Comparison of ENCODE assay signal across 6 cellular contexts in genomic region chr1:1013922-1014617, GRCh38. TPM values are rescaled to one million over a fixed set of nuclear protein-coding genes. Genes with fewer than 3 reads are reported as not detected.
DNase-seq lines count a peak whose midpoint lies in the region; ATAC-seq and TF ChIP-seq lines count a peak whose summit lies in the region.

No MANE protein-coding gene starts in this region.

- no peak overlapping the region for H3K27ac Mint-ChIP-seq in Calu3 (ENCODE audit: unreplicated experiment)

- H3K79me2 ChIP-seq in PC-3 (ENCODE audit: low read length) (peaks cover 22% of the 10 kb centered on the region), smooth muscle cell (ENCODE audit: low read depth) (no peaks in the 10 kb centered on the region)

- no peaks in the 10 kb centered on the region for H3K9me3 ChIP-seq in PC-3 (ENCODE audit: low read length)
- no peaks in the 10 kb centered on the region for H3K9me3 ChIP-seq in smooth muscle cell (replicated peaks; ENCODE audit: low read depth)

- 57% methylated on average over 41 of the region's 41 CpGs for WGBS in smooth muscle cell (ENCODE audit: low lambda C conversion rate)

- H3K36me3 Mint-ChIP-seq in Calu3 (ENCODE audit: insufficient read depth, unreplicated experiment): peaks cover 21% of the 10 kb centered on the region

- H2AFZ ChIP-seq in PC-3 (ENCODE audit: low read length) (peak overlapping the region; percentile 49), smooth muscle cell (ENCODE audit: low read depth) (no peak overlapping the region)

- H3K27ac ChIP-seq in PC-3 (ENCODE audit: low read length): peak overlapping the region; percentile 66
- peak overlapping the region; percentile 42 for H3K27ac ChIP-seq in smooth muscle cell (ENCODE audit: low read depth)

- no peaks in the 10 kb centered on the region for H3F3A ChIP-seq in PC-3 (ENCODE audit: low read length, unreplicated experiment)
- H3F3A ChIP-seq in smooth muscle cell (ENCODE audit: low read depth): peaks cover 4% of the 10 kb centered on the region

- H3K4me1 Mint-ChIP-seq in Calu3 (ENCODE audit: low read depth, unreplicated experiment): peaks cover 15% of the 10 kb centered on the region

- no peaks in the 10 kb centered on the region for H3K9me2 ChIP-seq in PC-3 (replicated peaks; ENCODE audit: low read length)

- peak overlapping the region; percentile 76 for H3K4me3 ChIP-seq in PC-3 (ENCODE audit: low read length)
- H3K4me3 ChIP-seq in epithelial cell of proximal tubule (ENCODE audit: low read depth, low read length): peak overlapping the region; percentile 79
- peak overlapping the region; percentile 60 for H3K4me3 ChIP-seq in smooth muscle cell

- intact Hi-C loops in Calu3 (cut with micrococcal nuclease; ENCODE audit: unreplicated experiment): no loop called here
- intact Hi-C loops in PC-3 (cut with micrococcal nuclease): loop anchor here (1.0 to 5.0 kb wide), 3 partner anchors 14 to 103 kb away; partner anchors contain the start of genes C1orf159 and HES4

- H3K4me1 ChIP-seq in PC-3 (ENCODE audit: insufficient read depth, low read length) (peaks cover 23% of the 10 kb centered on the region), smooth muscle cell (ENCODE audit: low read depth) (peaks cover 14% of the 10 kb centered on the region)

- POLR2A ChIA-PET in PC-3 (lab: Charles Lee; ENCODE audit: unreplicated experiment): interaction anchor here (0.6 to 1.2 kb wide), 7 partner anchors 8 to 268 kb away, joined by 3 to 10 read pairs (median 4); no protein-coding TSS in a partner anchor

- H3K9me3 Mint-ChIP-seq in Calu3 (ENCODE audit: low read depth, unreplicated experiment): no peaks in the 10 kb centered on the region

- no peak for DNase-seq in Calu3
- DNase-seq in PC-3: peak; percentile 69
- DNase-seq in epithelial cell of proximal tubule (ENCODE audit: low read depth): no peak
- DNase-seq in smooth muscle cell (lab: John Stamatoyannopoulos, UW; ENCODE audit: unreplicated experiment): no peak
- DNase-seq in hypothalamus (lab: John Stamatoyannopoulos, UW): no peak

- peak overlapping the region; percentile 71 for H3K9ac ChIP-seq in PC-3 (ENCODE audit: low read length)
- peak overlapping the region; percentile 7 for H3K9ac ChIP-seq in smooth muscle cell (ENCODE audit: low read depth)

- CTCF ChIA-PET in Calu3 (lab: Charles Lee) (interaction anchor here (1.2 to 1.6 kb wide), 2 partner anchors 50 to 60 kb away, joined by 4 to 5 read pairs; partner anchors contain the start of gene RNF223), PC-3 (lab: Charles Lee) (interaction anchor here (0.6 to 1.5 kb wide), 8 partner anchors 12 to 217 kb away, joined by 3 to 7 read pairs (median 4); no protein-coding TSS in a partner anchor)

- TF ChIP-seq CTCF in Calu3 (IDR thresholded peaks at IDR 0.05; ENCODE audit: unreplicated experiment): no peak
- peak; percentile 25; the same call in 1 of the 2 replicates for TF ChIP-seq CTCF in PC-3 (conservative IDR thresholded peaks at IDR 0.05; ENCODE audit: low read depth, low read length)
- no peak for TF ChIP-seq CTCF in epithelial cell of proximal tubule (conservative IDR thresholded peaks at IDR 0.05; ENCODE audit: low read depth, low read length)
- TF ChIP-seq CTCF in smooth muscle cell (IDR thresholded peaks at IDR 0.05; ENCODE audit: borderline replicate concordance, insufficient read depth, poor library complexity, severe bottlenecking): no peak

- no peaks in the 10 kb centered on the region for H3K36me3 ChIP-seq in PC-3 (ENCODE audit: low read depth, low read length)
- no peaks in the 10 kb centered on the region for H3K36me3 ChIP-seq in smooth muscle cell (ENCODE audit: low read depth)

- peak; percentile 59 for ATAC-seq in PC-3
- no peak for ATAC-seq in GM19455 (IDR thresholded peaks at IDR 0.05; ENCODE audit: unreplicated experiment)

- BruUV-seq in Calu3 (replicated peaks; lab: Mats Ljungman, UMichigan): TSS peak; percentile 95
- BruUV-seq in PC-3 (replicated peaks; lab: Mats Ljungman, UMichigan): no TSS peak

- H3K4me2 ChIP-seq in PC-3 (ENCODE audit: low read length) (peak overlapping the region; percentile 96), smooth muscle cell (peak overlapping the region; percentile 83)

- peak overlapping the region; percentile 90 for H3K4me3 Mint-ChIP-seq in Calu3 (ENCODE audit: low read depth, unreplicated experiment)

- H4K20me1 ChIP-seq in PC-3 (ENCODE audit: low read length) (no peaks in the 10 kb centered on the region), smooth muscle cell (ENCODE audit: low read depth) (no peaks in the 10 kb centered on the region)

- H3K27me3 ChIP-seq in PC-3 (ENCODE audit: low read length): no peaks in the 10 kb centered on the region
- no peaks in the 10 kb centered on the region for H3K27me3 ChIP-seq in smooth muscle cell (ENCODE audit: low read depth)

- H3K27me3 Mint-ChIP-seq in Calu3 (ENCODE audit: unreplicated experiment): no peaks in the 10 kb centered on the region

RNA-seq across cellular contexts. Expression of gene ISG15, which starts 0.8 kb away (rescaled TPM):
- total RNA-seq in Calu3 (2022) (165 and 522 TPM in 2 replicates), PC-3 (2014; rRNA removed) (749 and 758 TPM in 2 replicates), epithelial cell of proximal tubule (66.0 and 75.6 TPM in 2 replicates), smooth muscle cell (49.1 and 109 TPM in 2 replicates)
- polyA plus RNA-seq in smooth muscle cell: 147 and 148 TPM in 2 replicates

RNA-seq across cellular contexts. Expression of gene AGRN, which starts 5.8 kb away (rescaled TPM):
- total RNA-seq in Calu3 (2022): 446 and 552 TPM in 2 replicates
- total RNA-seq in PC-3 (2014; rRNA removed): 273 and 377 TPM in 2 replicates
- 261 and 462 TPM in 2 replicates for total RNA-seq in epithelial cell of proximal tubule
- 24.7 and 28.9 TPM in 2 replicates for total RNA-seq in smooth muscle cell
- 17.5 and 31.0 TPM in 2 replicates for polyA plus RNA-seq in smooth muscle cell

RNA-seq across cellular contexts. Expression of gene HES4, which starts 14.2 kb away (rescaled TPM):
- total RNA-seq in Calu3 (2022): 35.5 and 51.3 TPM in 2 replicates
- 233 and 379 TPM in 2 replicates for total RNA-seq in PC-3 (2014; rRNA removed)
- total RNA-seq in epithelial cell of proximal tubule: 141 and 193 TPM in 2 replicates
- 33.8 and 57.0 TPM in 2 replicates for total RNA-seq in smooth muscle cell
- polyA plus RNA-seq in smooth muscle cell: 72.0 and 82.1 TPM in 2 replicates

RNA-seq across cellular contexts. Expression of gene PERM1, which starts 32.2 kb away (rescaled TPM):
- not detected in 2 replicates for total RNA-seq in Calu3 (2022)
- 0.47 and 1.1 TPM in 2 replicates for total RNA-seq in PC-3 (2014; rRNA removed)
- not detected in 2 replicates for total RNA-seq in epithelial cell of proximal tubule
- 0.22 TPM in 1 of 2 replicates, not detected in the other for total RNA-seq in smooth muscle cell
- 2.6 and 3.1 TPM in 2 replicates for polyA plus RNA-seq in smooth muscle cell

RNA-seq across cellular contexts. Expression of gene PLEKHN1, which starts 47.8 kb away (rescaled TPM):
- total RNA-seq in Calu3 (2022) (11.9 and 16.2 TPM in 2 replicates), PC-3 (2014; rRNA removed) (14.0 and 18.3 TPM in 2 replicates), epithelial cell of proximal tubule (3.1 and 6.8 TPM in 2 replicates), smooth muscle cell (1.9 and 2.6 TPM in 2 replicates)
- 5.2 and 9.6 TPM in 2 replicates for polyA plus RNA-seq in smooth muscle cell
